9 cellular contexts compared by ENCODE assay signal in the genomic region with DNA sequence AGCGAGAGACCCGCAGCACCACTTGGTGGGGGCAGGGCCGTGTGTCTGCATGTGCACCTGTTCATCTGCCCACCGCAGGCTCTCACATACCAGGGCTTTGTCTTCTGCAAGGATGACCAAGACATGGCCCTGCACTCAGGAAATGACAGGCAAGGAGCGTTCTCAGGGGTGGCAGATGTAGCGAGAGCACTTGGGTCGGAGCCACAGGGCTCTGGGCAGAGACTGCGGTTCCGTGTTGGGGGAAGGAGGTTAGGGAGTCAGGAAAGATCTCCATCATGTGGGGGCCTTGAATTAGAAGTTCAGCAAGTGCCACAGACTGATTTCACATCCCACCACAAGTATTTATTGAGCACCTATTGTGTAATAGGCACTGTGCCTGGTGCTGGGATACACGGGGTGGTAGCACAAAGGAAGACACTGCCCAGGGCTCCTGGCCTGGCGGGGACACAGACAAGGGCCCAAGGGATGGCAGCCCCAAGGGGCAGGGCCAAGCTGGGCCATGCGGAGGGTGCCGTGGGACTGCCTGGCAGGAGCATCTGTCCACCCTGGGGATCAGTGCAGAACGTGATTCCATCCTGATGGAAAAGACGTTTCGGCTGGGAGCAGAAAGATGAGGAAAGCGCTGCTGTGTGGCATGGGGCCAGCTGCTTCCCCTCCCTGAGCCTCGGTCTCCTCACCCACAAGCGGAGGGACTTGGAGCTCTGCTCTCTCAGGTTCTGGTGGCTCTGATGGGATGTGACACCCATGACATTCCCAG. TPM values are rescaled to one million over a fixed set of nuclear protein-coding genes. Genes with fewer than 3 reads are reported as not detected.
A peak's percentile ranks its signal among the peaks of the same experiment; 100 is the strongest.
DNase-seq lines count a peak whose midpoint lies in the region; ATAC-seq and TF ChIP-seq lines count a peak whose summit lies in the region.
"Had no signal": no experiment of that assay in that cellular context is flagged by ENCODE, and none has a peak within 500 bp of the region (broad histone marks: within the 10 kb centered on the region; RNA-seq: fewer than 3 reads in every experiment).

No MANE protein-coding gene starts in this region.

- H3K27me3 Mint-ChIP-seq in activated naive CD4-positive, alpha-beta T cell treated with anti-CD3 and anti-CD28 coated beads, Interleukin-2, amount 50 U/mL, for 24 hours, result no peaks in the 10 kb centered on the region

- no peaks in the 10 kb centered on the region for H3K27me3 ChIP-seq in RWPE2 (ENCODE audit: insufficient read depth, poor library complexity, severe bottlenecking)
- no peaks in the 10 kb centered on the region for H3K27me3 ChIP-seq in transverse colon
- H3K27me3 ChIP-seq in body of pancreas, result no peaks in the 10 kb centered on the region
- peaks cover 5% of the 10 kb centered on the region for H3K27me3 ChIP-seq in lower lobe of right lung (ENCODE audit: low read depth)

- H3K4me3 Mint-ChIP-seq in activated naive CD4-positive, alpha-beta T cell treated with anti-CD3 and anti-CD28 coated beads, Interleukin-2, amount 50 U/mL, for 24 hours, result no peak overlapping the region

- H3K4me1 Mint-ChIP-seq in activated naive CD4-positive, alpha-beta T cell treated with anti-CD3 and anti-CD28 coated beads, Interleukin-2, amount 50 U/mL, for 24 hours, result peaks cover 44% of the 10 kb centered on the region

- no peak overlapping the region for H3K4me3 ChIP-seq in RWPE2 (ENCODE audit: severe bottlenecking)
- H3K4me3 ChIP-seq in fibroblast of the aortic adventitia (ENCODE audit: low read depth, low read length), result no peak overlapping the region
- H3K4me3 ChIP-seq in transverse colon, result no peak overlapping the region
- H3K4me3 ChIP-seq in body of pancreas, result no peak overlapping the region
- H3K4me3 ChIP-seq in lower lobe of right lung, result no peak overlapping the region

- peak overlapping the region; percentile 72 for H3K27ac Mint-ChIP-seq in activated naive CD4-positive, alpha-beta T cell treated with anti-CD3 and anti-CD28 coated beads, Interleukin-2, amount 50 U/mL, for 24 hours

- H3K9me3 ChIP-seq in RWPE2 (ENCODE audit: severe bottlenecking) (no peaks in the 10 kb centered on the region), transverse colon (no peaks in the 10 kb centered on the region), body of pancreas (no peaks in the 10 kb centered on the region), lower lobe of right lung (peaks cover 3% of the 10 kb centered on the region)

- H3K9me3 Mint-ChIP-seq in activated naive CD4-positive, alpha-beta T cell treated with anti-CD3 and anti-CD28 coated beads, Interleukin-2, amount 50 U/mL, for 24 hours, result peaks cover 4% of the 10 kb centered on the region

- intact Hi-C loops in transverse colon (cut with DNase I; ENCODE audit: low total_unique reads), result no loop called here
- intact Hi-C loops in body of pancreas (cut with DNase I), result loop anchor here (10.0 kb wide), 2 partner anchors 174 to 204 kb away; no protein-coding TSS in a partner anchor
- intact Hi-C loops in head of caudate nucleus (cut with DNase I), result no loop called here
- intact Hi-C loops in lower lobe of right lung (cut with DNase I), result loop anchor here (10.0 kb wide), 1 partner anchor 174 kb away; no protein-coding TSS in a partner anchor

- H3K36me3 Mint-ChIP-seq in activated naive CD4-positive, alpha-beta T cell treated with anti-CD3 and anti-CD28 coated beads, Interleukin-2, amount 50 U/mL, for 24 hours, result peaks cover 1% of the 10 kb centered on the region

- H3K36me3 ChIP-seq in RWPE2 (ENCODE audit: low read depth) (no peaks in the 10 kb centered on the region), transverse colon (no peaks in the 10 kb centered on the region), body of pancreas (replicated peaks in 1 of 2; ENCODE audit: insufficient read depth in 1 of 2, low read depth in 2 of 2) (no peaks in the 10 kb centered on the region), lower lobe of right lung (no peaks in the 10 kb centered on the region)

- TF ChIP-seq CTCF in RWPE2 (IDR thresholded peaks at IDR 0.05; ENCODE audit: poor library complexity, severe bottlenecking) (no peak), fibroblast of the aortic adventitia (IDR thresholded peaks at IDR 0.05; ENCODE audit: insufficient read depth, low read length) (no peak), transverse colon (IDR thresholded peaks at IDR 0.05) (no peak), body of pancreas (IDR thresholded peaks at IDR 0.05) (no peak), lower lobe of right lung (IDR thresholded peaks at IDR 0.05) (no peak)

- in situ Hi-C loops in transverse colon (cut with MboI; ENCODE audit: low pct_ligation_motif_present in 1 of 4, low pct_unique_long_range_greater_than_20kb in 1 of 4, low sequenced_read_pairs in 3 of 4), result loop anchor here in 3 of 4 donors (10.0 to 25.0 kb wide), 4 partner anchors 174 to 214 kb away; no protein-coding TSS in a partner anchor

- 83% methylated on average over 18 of the region's 19 CpGs; no CpG with 5 or more reads in 1 of the 2 donors for WGBS in transverse colon (ENCODE audit: low coverage in 1 of 2), 2 donors
- 72 to 79% methylated on average over 16 to 19 of the region's 19 CpGs for whole genome bisulfite sequencing in body of pancreas, 2 donors

- DNase-seq in activated naive CD4-positive, alpha-beta T cell (lab: John Stamatoyannopoulos, UW), result no peak
- no peak for DNase-seq in RWPE2 (ENCODE audit: low spot score)
- peak; percentile 45 for DNase-seq in fibroblast of the aortic adventitia (ENCODE audit: low read depth)
- DNase-seq in transverse colon, result no peak
- no peak for DNase-seq in body of pancreas
- no peak for DNase-seq in head of caudate nucleus
- DNase-seq in lower lobe of right lung, result no peak
- DNase-seq: NCI-H1436 treated with DMSO at 0.1 percent for 48 hours had no signal

- ATAC-seq in RWPE2 (ENCODE audit: low read depth) (no peak), body of pancreas (no peak), lower lobe of right lung (no peak)

- no peak for TF ChIP-seq POLR2A in transverse colon (IDR thresholded peaks at IDR 0.05)
- TF ChIP-seq POLR2A in body of pancreas (IDR thresholded peaks at IDR 0.05), result no peak

- TF ChIP-seq EP300 in transverse colon (IDR thresholded peaks at IDR 0.05; ENCODE audit: low read depth), result no peak

- H3K27ac ChIP-seq in RWPE2 (ENCODE audit: poor library complexity, severe bottlenecking) (peak overlapping the region; percentile 33), transverse colon (peak overlapping the region; percentile 86 to 92 (median 88)), body of pancreas (no peak overlapping the region), lower lobe of right lung (no peak overlapping the region)

- H3K4me1 ChIP-seq in RWPE2 (ENCODE audit: insufficient read depth, poor library complexity, severe bottlenecking), result peaks cover 11% of the 10 kb centered on the region
- peaks cover 12 to 60% (median 34%) of the 10 kb centered on the region in 4 donors for H3K4me1 ChIP-seq in transverse colon
- peaks cover 4% of the 10 kb centered on the region for H3K4me1 ChIP-seq in body of pancreas
- H3K4me1 ChIP-seq in lower lobe of right lung, result peaks cover 9% of the 10 kb centered on the region

RNA-seq across cellular contexts. Expression of a gene that starts 11.4 kb away (rescaled TPM):
- total RNA-seq in fibroblast of the aortic adventitia (ENCODE audit: low replicate concordance), result 18.2 and 37.6 TPM in 2 replicates
- 10 to 100 TPM; 40.0 to 82.1 (median 52.6) TPM for total RNA-seq in transverse colon
- total RNA-seq in body of pancreas, result 10 to 100 TPM; 14.5 to 16.5 TPM
- 14.7 TPM for total RNA-seq in lower lobe of right lung

RNA-seq across cellular contexts. Expression of a gene that starts 46.7 kb away (rescaled TPM):
- total RNA-seq in fibroblast of the aortic adventitia (ENCODE audit: low replicate concordance), result 30.7 and 36.9 TPM in 2 replicates
- total RNA-seq in transverse colon, result 10 to 100 TPM; 24.1 to 49.4 (median 26.7) TPM
- 10 to 100 TPM; 24.1 to 35.6 TPM for total RNA-seq in body of pancreas
- 40.7 TPM for total RNA-seq in lower lobe of right lung

Comparison
In these comparisons a context has a peak if more than half of its experiments do, and no peak if none do; other contexts are left out.
1. H3K27ac ChIP-seq: peak in RWPE2 (single experiment) and transverse colon (4 of 4); none in body of pancreas (0 of 4) and lower lobe of right lung (single experiment).
2. intact Hi-C loops: an anchor here in body of pancreas (10.0 kb wide) and lower lobe of right lung (10.0 kb wide); none called in transverse colon and head of caudate nucleus.